In the genomic region with DNA sequence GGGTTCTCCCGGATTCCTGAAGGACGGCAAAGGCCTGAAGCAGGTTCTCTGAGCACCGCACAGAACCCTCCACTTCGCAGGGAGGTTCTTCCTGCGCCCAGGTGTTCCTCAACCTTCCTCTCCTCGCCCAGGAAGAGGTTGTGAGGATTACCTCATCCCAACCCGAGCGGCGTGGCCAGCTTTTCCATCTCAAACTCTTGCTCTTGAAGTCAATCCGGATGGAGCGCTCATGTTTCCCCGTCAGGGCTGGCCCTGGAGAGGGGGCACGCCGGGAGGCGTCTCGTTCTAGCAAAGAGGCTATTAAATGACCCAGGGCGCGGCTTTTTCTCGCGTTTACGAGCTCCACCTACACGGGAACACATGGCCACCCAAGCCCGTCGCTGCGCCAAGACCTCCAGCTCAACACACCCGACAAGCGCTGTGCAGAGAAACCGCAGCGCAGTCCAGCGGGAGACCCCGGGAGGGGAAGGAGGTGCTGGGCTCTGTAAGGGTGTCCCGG, we compare ENCODE assay signal across 2 cellular contexts.
TF ChIP-seq lines count a peak whose summit lies in the region.

No MANE protein-coding gene starts in this region.

TF ChIP-seq in SK-N-SH treated with all-trans-retinoic acid at 6 μM for 48 hours, 23 proteins besides CTCF, POLR2A, EP300 and RAD21 (continued from another document and continues in another):
- no peak for TF ChIP-seq GLIS3 (CRISPR knock-in tag; IDR thresholded peaks at IDR 0.05)
- TF ChIP-seq, protein P1, sequence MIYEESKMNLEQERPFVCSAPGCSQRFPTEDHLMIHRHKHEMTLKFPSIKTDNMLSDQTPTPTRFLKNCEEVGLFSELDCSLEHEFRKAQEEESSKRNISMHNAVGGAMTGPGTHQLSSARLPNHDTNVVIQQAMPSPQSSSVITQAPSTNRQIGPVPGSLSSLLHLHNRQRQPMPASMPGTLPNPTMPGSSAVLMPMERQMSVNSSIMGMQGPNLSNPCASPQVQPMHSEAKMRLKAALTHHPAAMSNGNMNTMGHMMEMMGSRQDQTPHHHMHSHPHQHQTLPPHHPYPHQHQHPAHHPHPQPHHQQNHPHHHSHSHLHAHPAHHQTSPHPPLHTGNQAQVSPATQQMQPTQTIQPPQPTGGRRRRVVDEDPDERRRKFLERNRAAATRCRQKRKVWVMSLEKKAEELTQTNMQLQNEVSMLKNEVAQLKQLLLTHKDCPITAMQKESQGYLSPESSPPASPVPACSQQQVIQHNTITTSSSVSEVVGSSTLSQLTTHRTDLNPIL (CRISPR knock-in tag; IDR thresholded peaks at IDR 0.05; ENCODE audit: low read depth): peak; percentile 56; the same call in 1 of the 2 replicates
- TF ChIP-seq BACH2 (CRISPR knock-in tag; IDR thresholded peaks at IDR 0.05; ENCODE audit: borderline replicate concordance): no peak
- TF ChIP-seq CSDC2 (CRISPR knock-in tag; IDR thresholded peaks at IDR 0.05): 0 out of 2 replicates have a peak, but pooled peaks have one; percentile 77
- TF ChIP-seq ZNF565 (CRISPR knock-in tag; conservative IDR thresholded peaks at IDR 0.05; ENCODE audit: low read depth): no peak
- TF ChIP-seq, protein P2, sequence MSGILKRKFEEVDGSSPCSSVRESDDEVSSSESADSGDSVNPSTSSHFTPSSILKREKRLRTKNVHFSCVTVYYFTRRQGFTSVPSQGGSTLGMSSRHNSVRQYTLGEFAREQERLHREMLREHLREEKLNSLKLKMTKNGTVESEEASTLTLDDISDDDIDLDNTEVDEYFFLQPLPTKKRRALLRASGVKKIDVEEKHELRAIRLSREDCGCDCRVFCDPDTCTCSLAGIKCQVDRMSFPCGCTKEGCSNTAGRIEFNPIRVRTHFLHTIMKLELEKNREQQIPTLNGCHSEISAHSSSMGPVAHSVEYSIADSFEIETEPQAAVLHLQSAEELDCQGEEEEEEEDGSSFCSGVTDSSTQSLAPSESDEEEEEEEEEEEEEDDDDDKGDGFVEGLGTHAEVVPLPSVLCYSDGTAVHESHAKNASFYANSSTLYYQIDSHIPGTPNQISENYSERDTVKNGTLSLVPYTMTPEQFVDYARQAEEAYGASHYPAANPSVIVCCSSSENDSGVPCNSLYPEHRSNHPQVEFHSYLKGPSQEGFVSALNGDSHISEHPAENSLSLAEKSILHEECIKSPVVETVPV (CRISPR knock-in tag; IDR thresholded peaks at IDR 0.05): 0 out of 2 replicates have a peak, but pooled peaks have one; percentile 69
- TF ChIP-seq ZNF70 (CRISPR knock-in tag; IDR thresholded peaks at IDR 0.05): no peak
- no peak; the same call in 1 of the 2 replicates for TF ChIP-seq ZNF8 (CRISPR knock-in tag; IDR thresholded peaks at IDR 0.05)
- no peak for TF ChIP-seq ZC3H10 (CRISPR knock-in tag; IDR thresholded peaks at IDR 0.05)
- no peak for TF ChIP-seq TOX (CRISPR knock-in tag; IDR thresholded peaks at IDR 0.05; ENCODE audit: borderline replicate concordance)
- TF ChIP-seq, protein P3, sequence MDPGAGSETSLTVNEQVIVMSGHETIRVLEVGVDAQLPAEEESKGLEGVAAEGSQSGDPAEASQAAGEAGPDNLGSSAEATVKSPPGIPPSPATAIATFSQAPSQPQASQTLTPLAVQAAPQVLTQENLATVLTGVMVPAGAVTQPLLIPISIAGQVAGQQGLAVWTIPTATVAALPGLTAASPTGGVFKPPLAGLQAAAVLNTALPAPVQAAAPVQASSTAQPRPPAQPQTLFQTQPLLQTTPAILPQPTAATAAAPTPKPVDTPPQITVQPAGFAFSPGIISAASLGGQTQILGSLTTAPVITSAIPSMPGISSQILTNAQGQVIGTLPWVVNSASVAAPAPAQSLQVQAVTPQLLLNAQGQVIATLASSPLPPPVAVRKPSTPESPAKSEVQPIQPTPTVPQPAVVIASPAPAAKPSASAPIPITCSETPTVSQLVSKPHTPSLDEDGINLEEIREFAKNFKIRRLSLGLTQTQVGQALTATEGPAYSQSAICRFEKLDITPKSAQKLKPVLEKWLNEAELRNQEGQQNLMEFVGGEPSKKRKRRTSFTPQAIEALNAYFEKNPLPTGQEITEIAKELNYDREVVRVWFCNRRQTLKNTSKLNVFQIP (CRISPR knock-in tag; IDR thresholded peaks at IDR 0.05; ENCODE audit: borderline replicate concordance, low read depth): no peak
- TF ChIP-seq PPARA (CRISPR knock-in tag; IDR thresholded peaks at IDR 0.05; ENCODE audit: borderline replicate concordance): no peak
- no peak for TF ChIP-seq ZFP3 (CRISPR knock-in tag; IDR thresholded peaks at IDR 0.05)
- TF ChIP-seq OSR1 (CRISPR knock-in tag; IDR thresholded peaks at IDR 0.05): no peak
- TF ChIP-seq, protein P4, sequence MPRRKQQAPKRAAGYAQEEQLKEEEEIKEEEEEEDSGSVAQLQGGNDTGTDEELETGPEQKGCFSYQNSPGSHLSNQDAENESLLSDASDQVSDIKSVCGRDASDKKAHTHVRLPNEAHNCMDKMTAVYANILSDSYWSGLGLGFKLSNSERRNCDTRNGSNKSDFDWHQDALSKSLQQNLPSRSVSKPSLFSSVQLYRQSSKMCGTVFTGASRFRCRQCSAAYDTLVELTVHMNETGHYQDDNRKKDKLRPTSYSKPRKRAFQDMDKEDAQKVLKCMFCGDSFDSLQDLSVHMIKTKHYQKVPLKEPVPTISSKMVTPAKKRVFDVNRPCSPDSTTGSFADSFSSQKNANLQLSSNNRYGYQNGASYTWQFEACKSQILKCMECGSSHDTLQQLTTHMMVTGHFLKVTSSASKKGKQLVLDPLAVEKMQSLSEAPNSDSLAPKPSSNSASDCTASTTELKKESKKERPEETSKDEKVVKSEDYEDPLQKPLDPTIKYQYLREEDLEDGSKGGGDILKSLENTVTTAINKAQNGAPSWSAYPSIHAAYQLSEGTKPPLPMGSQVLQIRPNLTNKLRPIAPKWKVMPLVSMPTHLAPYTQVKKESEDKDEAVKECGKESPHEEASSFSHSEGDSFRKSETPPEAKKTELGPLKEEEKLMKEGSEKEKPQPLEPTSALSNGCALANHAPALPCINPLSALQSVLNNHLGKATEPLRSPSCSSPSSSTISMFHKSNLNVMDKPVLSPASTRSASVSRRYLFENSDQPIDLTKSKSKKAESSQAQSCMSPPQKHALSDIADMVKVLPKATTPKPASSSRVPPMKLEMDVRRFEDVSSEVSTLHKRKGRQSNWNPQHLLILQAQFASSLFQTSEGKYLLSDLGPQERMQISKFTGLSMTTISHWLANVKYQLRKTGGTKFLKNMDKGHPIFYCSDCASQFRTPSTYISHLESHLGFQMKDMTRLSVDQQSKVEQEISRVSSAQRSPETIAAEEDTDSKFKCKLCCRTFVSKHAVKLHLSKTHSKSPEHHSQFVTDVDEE (CRISPR knock-in tag; IDR thresholded peaks at IDR 0.05): peak; percentile 76; the same call in 1 of the 2 replicates
- TF ChIP-seq RARB (CRISPR knock-in tag; IDR thresholded peaks at IDR 0.05): no peak
- TF ChIP-seq ISL1 (CRISPR knock-in tag; IDR thresholded peaks at IDR 0.05): no peak

TF ChIP-seq in H1, 55 proteins besides CTCF, POLR2A, EP300 and RAD21 (continued from another document and continues in another):
- peak; percentile 72 for TF ChIP-seq TAF7 (optimal IDR thresholded peaks at IDR 0.05; ENCODE audit: borderline replicate concordance, low read depth, low read length)
- 0 out of 2 replicates have a peak, but pooled peaks have one; percentile 47 for TF ChIP-seq JUND (IDR thresholded peaks at IDR 0.05; ENCODE audit: low read length)
- peak; percentile 48; the same call in 1 of the 2 replicates for TF ChIP-seq POLR2AphosphoS5 (IDR thresholded peaks at IDR 0.05; ENCODE audit: low read depth, low read length)
- TF ChIP-seq TCF12 (IDR thresholded peaks at IDR 0.05; ENCODE audit: low read depth, low read length): no peak
- TF ChIP-seq TEAD4 (IDR thresholded peaks at IDR 0.05; ENCODE audit: low read depth, low read length): peak; percentile 22; the same call in 1 of the 2 replicates
- TF ChIP-seq CBX8 (IDR thresholded peaks at IDR 0.05; ENCODE audit: borderline replicate concordance, low read depth, low read length): no peak
- TF ChIP-seq SIRT6 (IDR thresholded peaks at IDR 0.05; ENCODE audit: low read length): no peak
- no peak for TF ChIP-seq RXRA (IDR thresholded peaks at IDR 0.05; ENCODE audit: insufficient read depth, low read depth, low read length)
- TF ChIP-seq, protein P5, sequence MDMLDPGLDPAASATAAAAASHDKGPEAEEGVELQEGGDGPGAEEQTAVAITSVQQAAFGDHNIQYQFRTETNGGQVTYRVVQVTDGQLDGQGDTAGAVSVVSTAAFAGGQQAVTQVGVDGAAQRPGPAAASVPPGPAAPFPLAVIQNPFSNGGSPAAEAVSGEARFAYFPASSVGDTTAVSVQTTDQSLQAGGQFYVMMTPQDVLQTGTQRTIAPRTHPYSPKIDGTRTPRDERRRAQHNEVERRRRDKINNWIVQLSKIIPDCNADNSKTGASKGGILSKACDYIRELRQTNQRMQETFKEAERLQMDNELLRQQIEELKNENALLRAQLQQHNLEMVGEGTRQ (IDR thresholded peaks at IDR 0.05; ENCODE audit: low read length): no peak
- no peak for TF ChIP-seq CEBPB (IDR thresholded peaks at IDR 0.05; ENCODE audit: low read depth, low read length)
- no peak for TF ChIP-seq HDAC2 (IDR thresholded peaks at IDR 0.05; ENCODE audit: borderline replicate concordance in 1 of 2, low read depth in 2 of 2, low read length in 2 of 2)
- TF ChIP-seq GTF2F1 (IDR thresholded peaks at IDR 0.05; ENCODE audit: borderline replicate concordance, low read depth, low read length): no peak
- no peak for TF ChIP-seq RFX5 (IDR thresholded peaks at IDR 0.05; ENCODE audit: borderline replicate concordance, low read depth, low read length)
- peak; percentile 17 for TF ChIP-seq KDM4A (IDR thresholded peaks at IDR 0.05; ENCODE audit: low read depth, low read length, severe bottlenecking)
- TF ChIP-seq CREB1 (IDR thresholded peaks at IDR 0.05): no peak; the same call in 1 of the 2 replicates
- TF ChIP-seq RNF2 (IDR thresholded peaks at IDR 0.05; ENCODE audit: borderline replicate concordance, low read depth, low read length, missing control alignments, poor library complexity, severe bottlenecking): no peak
- no peak for TF ChIP-seq ZNF274 (IDR thresholded peaks at IDR 0.05; ENCODE audit: borderline replicate concordance, extremely low read depth, low read length)
- TF ChIP-seq, protein P6, sequence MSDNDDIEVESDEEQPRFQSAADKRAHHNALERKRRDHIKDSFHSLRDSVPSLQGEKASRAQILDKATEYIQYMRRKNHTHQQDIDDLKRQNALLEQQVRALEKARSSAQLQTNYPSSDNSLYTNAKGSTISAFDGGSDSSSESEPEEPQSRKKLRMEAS (IDR thresholded peaks at IDR 0.05): peak; percentile 29; the same call in 1 of the 2 replicates
- no peak for TF ChIP-seq BCL11A (IDR thresholded peaks at IDR 0.05; ENCODE audit: low read depth in 2 of 2, low read length in 2 of 2)
- TF ChIP-seq YY1 (IDR thresholded peaks at IDR 0.05; ENCODE audit: low read depth, low read length): 0 out of 2 replicates have a peak, but pooled peaks have one; percentile 11
- TF ChIP-seq, protein P7, sequence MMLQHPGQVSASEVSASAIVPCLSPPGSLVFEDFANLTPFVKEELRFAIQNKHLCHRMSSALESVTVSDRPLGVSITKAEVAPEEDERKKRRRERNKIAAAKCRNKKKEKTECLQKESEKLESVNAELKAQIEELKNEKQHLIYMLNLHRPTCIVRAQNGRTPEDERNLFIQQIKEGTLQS (IDR thresholded peaks at IDR 0.05; ENCODE audit: insufficient read depth, low read depth, low read length): no peak
- TF ChIP-seq CHD2 (IDR thresholded peaks at IDR 0.05; ENCODE audit: low read length): no peak; the same call in 1 of the 2 replicates
- no peak for TF ChIP-seq HDAC6 (IDR thresholded peaks at IDR 0.05; ENCODE audit: low read depth, low read length)
- TF ChIP-seq CBX5 (IDR thresholded peaks at IDR 0.05; ENCODE audit: low read depth, low read length): no peak
- no peak for TF ChIP-seq GABPA (IDR thresholded peaks at IDR 0.05; ENCODE audit: borderline replicate concordance, insufficient read depth, low read length)
- no peak for TF ChIP-seq FOSL1 (IDR thresholded peaks at IDR 0.05; ENCODE audit: insufficient read depth, low read depth, low read length)
- TF ChIP-seq, protein P8, sequence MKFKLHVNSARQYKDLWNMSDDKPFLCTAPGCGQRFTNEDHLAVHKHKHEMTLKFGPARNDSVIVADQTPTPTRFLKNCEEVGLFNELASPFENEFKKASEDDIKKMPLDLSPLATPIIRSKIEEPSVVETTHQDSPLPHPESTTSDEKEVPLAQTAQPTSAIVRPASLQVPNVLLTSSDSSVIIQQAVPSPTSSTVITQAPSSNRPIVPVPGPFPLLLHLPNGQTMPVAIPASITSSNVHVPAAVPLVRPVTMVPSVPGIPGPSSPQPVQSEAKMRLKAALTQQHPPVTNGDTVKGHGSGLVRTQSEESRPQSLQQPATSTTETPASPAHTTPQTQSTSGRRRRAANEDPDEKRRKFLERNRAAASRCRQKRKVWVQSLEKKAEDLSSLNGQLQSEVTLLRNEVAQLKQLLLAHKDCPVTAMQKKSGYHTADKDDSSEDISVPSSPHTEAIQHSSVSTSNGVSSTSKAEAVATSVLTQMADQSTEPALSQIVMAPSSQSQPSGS (IDR thresholded peaks at IDR 0.05; ENCODE audit: low read length): peak; percentile 52; the same call in 1 of the 2 replicates
- TF ChIP-seq SP1 (IDR thresholded peaks at IDR 0.05; ENCODE audit: low read depth, low read length): no peak
- no peak for TF ChIP-seq SP4 (IDR thresholded peaks at IDR 0.05; ENCODE audit: low read length)
- TF ChIP-seq SAP30 (IDR thresholded peaks at IDR 0.05; ENCODE audit: insufficient read depth, insufficient replicate concordance, low read length): no peak
- TF ChIP-seq POU5F1 (IDR thresholded peaks at IDR 0.05; ENCODE audit: low read depth, low read length): no peak
- TF ChIP-seq TAF1 (IDR thresholded peaks at IDR 0.05; ENCODE audit: low read depth, low read length): peak; percentile 55
- peak; percentile 67 for TF ChIP-seq PHF8 (conservative IDR thresholded peaks at IDR 0.05; ENCODE audit: low read depth, low read length)
- TF ChIP-seq RBBP5 (IDR thresholded peaks at IDR 0.05; ENCODE audit: borderline replicate concordance, low read depth, low read length): no peak
- peak; percentile 64 for TF ChIP-seq TBP (IDR thresholded peaks at IDR 0.05; ENCODE audit: low read depth, low read length)
- TF ChIP-seq BACH1 (IDR thresholded peaks at IDR 0.05; ENCODE audit: low read length): no peak
- 0 out of 2 replicates have a peak, but pooled peaks have one; percentile 51 for TF ChIP-seq CHD1 (IDR thresholded peaks at IDR 0.05; ENCODE audit: low read depth, low read length)
- TF ChIP-seq EGR1 (IDR thresholded peaks at IDR 0.05; ENCODE audit: borderline replicate concordance, low read depth, low read length): no peak
- TF ChIP-seq BRCA1 (IDR thresholded peaks at IDR 0.05; ENCODE audit: low read depth, low read length): no peak
- TF ChIP-seq SRF (IDR thresholded peaks at IDR 0.05; ENCODE audit: low read depth, low read length): no peak
- 0 out of 2 replicates have a peak, but pooled peaks have one; percentile 35 for TF ChIP-seq KDM1A (IDR thresholded peaks at IDR 0.05; ENCODE audit: borderline replicate concordance, low read length)
- no peak for TF ChIP-seq NANOG (IDR thresholded peaks at IDR 0.05; ENCODE audit: insufficient read depth, low read depth, low read length, poor library complexity, severe bottlenecking)
- TF ChIP-seq NRF1 (IDR thresholded peaks at IDR 0.05; ENCODE audit: low read depth, low read length): no peak
